ENCODE assay signal across 8 cellular contexts in genomic region chr11:35138949-35139881, GRCh38. TPM values are rescaled to one million over a fixed set of nuclear protein-coding genes. Genes with fewer than 3 reads are reported as not detected.
DNase-seq lines count a peak whose midpoint lies in the region; ATAC-seq and TF ChIP-seq lines count a peak whose summit lies in the region.

Gene CD44, plus strand, starts transcription at chr11:35139171. Its CDS starts 133 bp downstream, at chr11:35139304.

- CTCF ChIA-PET in activated naive CD4-positive, alpha-beta T cell treated with anti-CD3 and anti-CD28 coated beads, Interleukin-2, amount 10 ng/mL, durations not matched to agents 7 days and 5 days (lab: Charles Lee): interaction anchor here (0.8 to 6.7 kb wide), 15 partner anchors 14 to 213 kb away, joined by 3 to 95 read pairs (median 4); no protein-coding TSS in a partner anchor

- peaks cover 3% of the 10 kb centered on the region for H3K27me3 Mint-ChIP-seq in activated naive CD4-positive, alpha-beta T cell treated with anti-CD3 and anti-CD28 coated beads, Interleukin-2, amount 10 ng/mL, durations not matched to agents 7 days and 5 days
- peaks cover 17% of the 10 kb centered on the region for H3K27me3 Mint-ChIP-seq in glutamatergic neuron (ENCODE audit: unreplicated experiment)

- peak within 1 kb of the TSS; percentile 88 for H3K4me3 Mint-ChIP-seq in activated naive CD4-positive, alpha-beta T cell treated with anti-CD3 and anti-CD28 coated beads, Interleukin-2, amount 10 ng/mL, durations not matched to agents 7 days and 5 days
- H3K4me3 Mint-ChIP-seq in glutamatergic neuron (ENCODE audit: unreplicated experiment): peak within 1 kb of the TSS; percentile 82

- H3K4me1 Mint-ChIP-seq in activated naive CD4-positive, alpha-beta T cell treated with anti-CD3 and anti-CD28 coated beads, Interleukin-2, amount 10 ng/mL, durations not matched to agents 7 days and 5 days: peaks cover 49% of the 10 kb centered on the region
- no peaks in the 10 kb centered on the region for H3K4me1 Mint-ChIP-seq in glutamatergic neuron (ENCODE audit: low read depth, unreplicated experiment)

- no peaks in the 10 kb centered on the region for H3K9me3 Mint-ChIP-seq in activated naive CD4-positive, alpha-beta T cell treated with anti-CD3 and anti-CD28 coated beads, Interleukin-2, amount 10 ng/mL, durations not matched to agents 7 days and 5 days
- H3K9me3 Mint-ChIP-seq in glutamatergic neuron (ENCODE audit: unreplicated experiment): peaks cover 4% of the 10 kb centered on the region

- peaks cover 36% of the 10 kb centered on the region for H3K36me3 Mint-ChIP-seq in activated naive CD4-positive, alpha-beta T cell treated with anti-CD3 and anti-CD28 coated beads, Interleukin-2, amount 10 ng/mL, durations not matched to agents 7 days and 5 days
- H3K36me3 Mint-ChIP-seq in glutamatergic neuron (ENCODE audit: unreplicated experiment): no peaks in the 10 kb centered on the region

- H3K27ac Mint-ChIP-seq in activated naive CD4-positive, alpha-beta T cell treated with anti-CD3 and anti-CD28 coated beads, Interleukin-2, amount 10 ng/mL, durations not matched to agents 7 days and 5 days: peak within 1 kb of the TSS; percentile 94
- H3K27ac Mint-ChIP-seq in glutamatergic neuron (ENCODE audit: unreplicated experiment): no peak within 1 kb of the TSS

- TF ChIP-seq CTCF in glutamatergic neuron (IDR thresholded peaks at IDR 0.05; ENCODE audit: partially characterized antibody, unreplicated experiment): no peak

- DNase-seq in NCI-H345 (lab: John Stamatoyannopoulos, UW): peak; percentile 33
- DNase-seq in NCI-H345 treated with DMSO at 0.1 percent for 48 hours (lab: John Stamatoyannopoulos, UW; ENCODE audit: unreplicated experiment): no peak
- DNase-seq in SKM-1 (lab: John Stamatoyannopoulos, UW; ENCODE audit: unreplicated experiment): peak; percentile 25
- peak; percentile 81 for DNase-seq in activated naive CD4-positive, alpha-beta T cell treated with anti-CD3 and anti-CD28 coated beads, Interleukin-2, amount 10 ng/mL, durations not matched to agents 7 days and 5 days
- peak; percentile 45 for DNase-seq in glutamatergic neuron
- DNase-seq in pons (ENCODE audit: low spot score): peak; percentile 24
- DNase-seq in ureter (ENCODE audit: low spot score): peak; percentile 80

- ATAC-seq in HG03108 (IDR thresholded peaks at IDR 0.05; ENCODE audit: unreplicated experiment): peak; percentile 26

RNA-seq across cellular contexts. Expression of gene CD44, which starts in this region (rescaled TPM):
- total RNA-seq in glutamatergic neuron (ENCODE audit: unreplicated experiment) (0.71 TPM), ureter (348 TPM)

Comparison
In these comparisons a context has a peak if more than half of its experiments do, and no peak if none do; other contexts are left out.
1. RNA of gene CD44 (total RNA-seq): 348 TPM in ureter (single experiment); 0.71 TPM in glutamatergic neuron (single experiment); every median in the first group is over 100 times any median in the second.
2. Peak in DNase-seq in glutamatergic neuron; RNA of the gene not detected or under 1 TPM.